1 cellular context compared by ENCODE assay signal in genomic region chr4:105093975-105094374, GRCh38.
TF ChIP-seq lines count a peak whose summit lies in the region.

No MANE protein-coding gene starts in this region.

TF ChIP-seq in IMR-90, 13 proteins besides CTCF, POLR2A, EP300 and RAD21 (continued from another document):
- TF ChIP-seq USF2 (IDR thresholded peaks at IDR 0.05; ENCODE audit: low read depth, low read length), result no peak
- no peak for TF ChIP-seq ELK1 (IDR thresholded peaks at IDR 0.05; ENCODE audit: borderline replicate concordance, low read depth, low read length)
- no peak for TF ChIP-seq NFE2L2 (IDR thresholded peaks at IDR 0.05; ENCODE audit: low read depth, low read length)
TF ChIP-seq in IMR-90: peak in this region for 0.
